In genomic region chr5:72516916-72517315, GRCh38 we compare ENCODE assay signal across 32 cellular contexts. TPM values are rescaled to one million over a fixed set of nuclear protein-coding genes. Genes with fewer than 3 reads are reported as not detected.
"Had no signal": no experiment of that assay in that cellular context is flagged by ENCODE, and none has a peak within 500 bp of the region (broad histone marks: within the 10 kb centered on the region; RNA-seq: fewer than 3 reads in every experiment).

No MANE protein-coding gene starts in this region.

- H3K36me3 ChIP-seq: gastroesophageal sphincter, heart right ventricle, neutrophil, right lobe of liver, tibial nerve, upper lobe of right lung, uterus had no signal

- ATAC-seq: esophagus mucosa, foreskin keratinocyte, gastroesophageal sphincter, left colon, natural killer cell, right lobe of liver had no signal

- H3K79me2 ChIP-seq: parathyroid adenoma had no signal

- DNase-seq: effector CD8-positive, alpha-beta T cell; endodermal cell; foreskin keratinocyte; heart right ventricle; hippocampal formation; islet precursor cell; kidney glomerular epithelial cell; left colon; left ventricle myocardium superior; natural killer cell; right lobe of liver; stimulated activated CD4-positive, alpha-beta T cell treated with anti-CD3 and anti-CD28 coated beads, Interleukin-12 subunit alpha, Interleukin-12 subunit beta, amount 100 ng/mL, for 4 hours; stimulated activated CD4-positive, alpha-beta T cell treated with anti-CD3 and anti-CD28 coated beads, Interleukin-1b, Interleukin-23, amount 100 ng/mL, for 48 hours; stimulated activated CD4-positive, alpha-beta T cell treated with anti-CD3 and anti-CD28 coated beads, Interleukin-4, amount 100 ng/mL, for 1 hour; stimulated activated CD8-positive, alpha-beta memory T cell treated with anti-CD3 and anti-CD28 coated beads, Interleukin-4, amount 100 ng/mL, for 48 hours; stimulated activated naive CD4-positive, alpha-beta T cell treated with Interleukin-2 at 50 U/mL for 16 hours; substantia nigra; testis; upper lobe of right lung; uterus had no signal

- H3K4me2 ChIP-seq: smooth muscle cell had no signal

- H3K9me3 ChIP-seq: gastroesophageal sphincter, neutrophil, right lobe of liver, testis, upper lobe of right lung, uterus had no signal

- FAIRE-seq: colon had no signal

- H2AFZ ChIP-seq: parathyroid adenoma had no signal

- H3K4me3 ChIP-seq: gastroesophageal sphincter, heart right ventricle, lung, right lobe of liver, smooth muscle cell, testis, tibial nerve, upper lobe of right lung, uterus had no signal

- H3K4me1 ChIP-seq: gastroesophageal sphincter, parathyroid adenoma, right lobe of liver, testis, uterus had no signal

- H3K27me3 ChIP-seq: foreskin keratinocyte, gastroesophageal sphincter, heart right ventricle, right lobe of liver, testis, tibial nerve, upper lobe of right lung, uterus had no signal

- H3K27ac ChIP-seq: epithelial cell of prostate, foreskin keratinocyte, neutrophil, parathyroid adenoma, right lobe of liver, testis, uterus had no signal

- H3K9ac ChIP-seq: parathyroid adenoma had no signal

RNA-seq across cellular contexts. Expression of gene ZNF366, which starts 9.7 kb away (rescaled TPM):
- total RNA-seq: endodermal cell, fibroblast of lung, foreskin keratinocyte, progenitor cell of endocrine pancreas, smooth muscle cell had no signal
- polyA plus RNA-seq: fibroblast of lung, foreskin keratinocyte, neural cell, smooth muscle cell had no signal
